Comparison of ENCODE assay signal across 8 cellular contexts in genomic region chr10:103276941-103277712, GRCh38. TPM values are rescaled to one million over a fixed set of nuclear protein-coding genes. Genes with fewer than 3 reads are reported as not detected.
A peak's percentile ranks its signal among the peaks of the same experiment; 100 is the strongest.
DNase-seq lines count a peak whose midpoint lies in the region; ATAC-seq and TF ChIP-seq lines count a peak whose summit lies in the region.

TSS of gene INA (plus strand) at chr10:103277138. CDS start at chr10:103277212, 74 bp downstream.

- H3K79me1 ChIP-seq in mesenchymal stem cell (replicated peaks; ENCODE audit: low read length, poor library complexity, severe bottlenecking): no peaks in the 10 kb centered on the region

- H3K27ac ChIP-seq in GM23338 (ENCODE audit: low read depth): no peak within 1 kb of the TSS
- H3K27ac ChIP-seq in mesenchymal stem cell (ENCODE audit: low read length, poor library complexity, severe bottlenecking): no peak within 1 kb of the TSS
- H3K27ac ChIP-seq in urinary bladder (ENCODE audit: low read depth): no peak within 1 kb of the TSS

- H3K18ac ChIP-seq in mesenchymal stem cell (ENCODE audit: low read depth in 1 of 2, low read length in 2 of 2): no peak within 1 kb of the TSS

- peak; percentile 65 for ATAC-seq in GM23338
- ATAC-seq in sciatic nerve: no peak

- H3K4me1 ChIP-seq in GM23338 (ENCODE audit: insufficient read depth) (peaks cover 27% of the 10 kb centered on the region), mesenchymal stem cell (ENCODE audit: control insufficient read depth, insufficient read depth, low read depth, low read length) (peaks cover 23% of the 10 kb centered on the region), urinary bladder (ENCODE audit: insufficient read depth) (no peaks in the 10 kb centered on the region)

- H3K4ac ChIP-seq in mesenchymal stem cell (ENCODE audit: low read depth in 1 of 2, low read length in 2 of 2): no peak within 1 kb of the TSS

- H2AFZ ChIP-seq in GM23338 (peak within 1 kb of the TSS; percentile 99), mesenchymal stem cell (ENCODE audit: low read depth, low read length) (peak within 1 kb of the TSS; percentile 55)

- no peaks in the 10 kb centered on the region; the same call in 2 of the 3 replicates for H3K9me3 Mint-ChIP-seq in GM23338

- no peak within 1 kb of the TSS for H2AK5ac ChIP-seq in mesenchymal stem cell (ENCODE audit: low read length, severe bottlenecking)

- peaks cover 19% of the 10 kb centered on the region for H4K20me1 ChIP-seq in GM23338 (replicated peaks; ENCODE audit: insufficient read depth)

- H2BK15ac ChIP-seq in mesenchymal stem cell (ENCODE audit: low read depth, poor library complexity, severe bottlenecking): peak within 1 kb of the TSS; percentile 14

- no peaks in the 10 kb centered on the region for H3K79me2 ChIP-seq in GM23338 (replicated peaks; ENCODE audit: insufficient read depth)

- H3K36me3 ChIP-seq in BJ (ENCODE audit: control insufficient read depth, insufficient read depth, low read length) (no peaks in the 10 kb centered on the region), GM23338 (ENCODE audit: insufficient read depth) (no peaks in the 10 kb centered on the region), mesenchymal stem cell (ENCODE audit: control insufficient read depth in 1 of 2, insufficient read depth in 2 of 2, low read depth in 1 of 2, low read length in 2 of 2) (peaks cover 3% of the 10 kb centered on the region in 2 experiments), urinary bladder (ENCODE audit: insufficient read depth) (no peaks in the 10 kb centered on the region)

- peak within 1 kb of the TSS; percentile 28 for H4K91ac ChIP-seq in mesenchymal stem cell (ENCODE audit: low read length)

- no peak within 1 kb of the TSS for H4K8ac ChIP-seq in mesenchymal stem cell (ENCODE audit: low read length)

- H2BK120ac ChIP-seq in mesenchymal stem cell (ENCODE audit: low read depth, low read length): no peak within 1 kb of the TSS

- H3K4me1 Mint-ChIP-seq in GM23338: peaks cover 26% of the 10 kb centered on the region

- WGBS in mesenchymal stem cell: 2% methylated on average over 89 of the region's 101 CpGs
- WGBS in urinary bladder: under 1% methylated on average over 101 of the region's 101 CpGs
- WGBS in lower leg skin, 2 donors: 1 to 3% methylated on average over 16 to 24 of the region's 101 CpGs

- peaks cover 13% of the 10 kb centered on the region for H3K27me3 ChIP-seq in BJ (ENCODE audit: control insufficient read depth, insufficient read depth, low read length)
- peaks cover 64% of the 10 kb centered on the region for H3K27me3 ChIP-seq in GM23338 (ENCODE audit: insufficient read depth)
- H3K27me3 ChIP-seq in mesenchymal stem cell (ENCODE audit: control insufficient read depth in 1 of 2, insufficient read depth in 1 of 2, low read length in 2 of 2): peaks cover 59 to 65% of the 10 kb centered on the region in 2 experiments

- H3K4me3 ChIP-seq in BJ (ENCODE audit: low read depth, low read length) (peak within 1 kb of the TSS; percentile 38), GM23338 (peak within 1 kb of the TSS; percentile 85), mesenchymal stem cell (ENCODE audit: insufficient read depth in 1 of 2, low read depth in 1 of 2, low read length in 2 of 2) (peak within 1 kb of the TSS; percentile 57 to 77), urinary bladder (ENCODE audit: low read depth, low read length) (peak within 1 kb of the TSS; percentile 11), lower leg skin (ENCODE audit: low read depth, poor library complexity, severe bottlenecking) (no peak within 1 kb of the TSS)

- H3K4me2 ChIP-seq in GM23338 (peak within 1 kb of the TSS; percentile 99), mesenchymal stem cell (ENCODE audit: low read length, poor library complexity, severe bottlenecking) (peak within 1 kb of the TSS; percentile 91)

- H3K9me2 ChIP-seq in GM23338 (ENCODE audit: insufficient read depth): no peaks in the 10 kb centered on the region

- DNase-seq in BJ (ENCODE audit: low read depth): no peak
- DNase-seq in GM23338 (ENCODE audit: low spot score): peak; percentile 88
- DNase-seq in RPMI8226: peak; percentile 62
- DNase-seq in cerebellar cortex (ENCODE audit: low spot score): peak; percentile 78
- DNase-seq in mesenchymal stem cell: peak; percentile 57
- DNase-seq in lower leg skin (ENCODE audit: low spot score in 2 of 2): no peak
- DNase-seq in sciatic nerve (ENCODE audit: low spot score): no peak

- no peak for TF ChIP-seq POLR2A in lower leg skin (IDR thresholded peaks at IDR 0.05)

- H2BK5ac ChIP-seq in mesenchymal stem cell (ENCODE audit: low read depth, low read length, poor library complexity, severe bottlenecking): no peak within 1 kb of the TSS

- peak within 1 kb of the TSS; percentile 40 for H3K9ac ChIP-seq in mesenchymal stem cell (ENCODE audit: low read length)

- peaks cover 27% of the 10 kb centered on the region for H3F3A ChIP-seq in GM23338 (replicated peaks; ENCODE audit: low read depth)

- H3K14ac ChIP-seq in mesenchymal stem cell (ENCODE audit: low read length in 2 of 2): no peak within 1 kb of the TSS

- H2BK12ac ChIP-seq in mesenchymal stem cell (ENCODE audit: low read length in 2 of 2): no peak within 1 kb of the TSS

- H3K27me3 Mint-ChIP-seq in GM23338 (ENCODE audit: insufficient read depth, low read depth, poor library complexity): peaks cover 55% of the 10 kb centered on the region

- intact Hi-C loops in lower leg skin (cut with DNase I; ENCODE audit: low total_unique reads): no loop called here
- intact Hi-C loops in sciatic nerve (cut with DNase I): no loop called here

- CTCF ChIA-PET in BJ (lab: Yijun Ruan, JAX): interaction anchor here (1.0 kb wide), 2 partner anchors 9 to 359 kb away, joined by 3 to 4 read pairs; partner anchors contain the start of gene CNNM2

- TF ChIP-seq CTCF in BJ (IDR thresholded peaks at IDR 0.05; ENCODE audit: insufficient read depth, low read depth, low read length) (no peak), GM23338 (conservative IDR thresholded peaks at IDR 0.05; ENCODE audit: low read depth in 2 of 2) (peak in 1 of 2 experiments; percentile 23; a peak in 1 of 4 replicates), lower leg skin (IDR thresholded peaks at IDR 0.05) (no peak)

- H3K9me3 ChIP-seq in mesenchymal stem cell (ENCODE audit: control insufficient read depth, low read length): no peaks in the 10 kb centered on the region

- POLR2A ChIA-PET in BJ (lab: Charles Lee): interaction anchor here (0.6 kb wide), 1 partner anchor 299 kb away, joined by 3 read pairs; no protein-coding TSS in a partner anchor

- H3K23ac ChIP-seq in mesenchymal stem cell (ENCODE audit: low read length in 2 of 2): peak within 1 kb of the TSS in 1 of 2 experiments; percentile 70

- no peak within 1 kb of the TSS for H3K27ac Mint-ChIP-seq in GM23338

- no peaks in the 10 kb centered on the region; the same call in 2 of the 3 replicates for H3K36me3 Mint-ChIP-seq in GM23338 (ENCODE audit: low read depth)

- peak within 1 kb of the TSS; percentile 62 for H3K4me3 Mint-ChIP-seq in GM23338

TF ChIP-seq in GM23338, 12 proteins besides CTCF, POLR2A, EP300 and RAD21:
- TF ChIP-seq CREB1 (CRISPR knock-in tag; IDR thresholded peaks at IDR 0.05; ENCODE audit: low read depth) (peak; percentile 31; the same call in 1 of the 2 replicates), POLR2AphosphoS5 (IDR thresholded peaks at IDR 0.05; ENCODE audit: low read depth) (peak; percentile 84), ETS1 (IDR thresholded peaks at IDR 0.05) (no peak), EZH2 (IDR thresholded peaks at IDR 0.05; ENCODE audit: low read depth, unreplicated experiment) (peak; percentile 19)

RNA-seq across cellular contexts. Expression of gene INA, which starts in this region (rescaled TPM):
- polyA plus RNA-seq in BJ (2011; rRNA removed): 8.5 and 9.4 TPM in 2 replicates
- 3.2 and 3.7 TPM in 2 replicates for polyA minus RNA-seq in BJ (2011; rRNA and poly(A)+ RNA removed)
- total RNA-seq in GM23338 (2014; rRNA removed; shearing (Covaris generic)): 25.1 and 26.1 TPM in 2 replicates
- polyA plus RNA-seq in GM23338 (2016; fragmentation: Nextera tagmentation; extraction: Ambion mirVana): 9.0 and 10.0 TPM in 2 replicates
- 1.1 TPM for polyA plus RNA-seq in mesenchymal stem cell (2013, experiment 1 of 2)
- 1.0 TPM for polyA plus RNA-seq in mesenchymal stem cell (2013, experiment 2 of 2)
- total RNA-seq in urinary bladder: 5.8 TPM
- polyA plus RNA-seq in urinary bladder: 2.4 TPM
- 1 to 10 TPM in 2 of 4 donors, under 1 TPM in 2; 0.30 to 2.5 (median 1.1) TPM for total RNA-seq in lower leg skin
- total RNA-seq in sciatic nerve: not detected

Comparison
In these comparisons a context has a peak if more than half of its experiments do, and no peak if none do; other contexts are left out.
1. DNase-seq: peak in GM23338 (single experiment), RPMI8226 (single experiment), cerebellar cortex (single experiment) and mesenchymal stem cell (single experiment); none in BJ (single experiment), lower leg skin (0 of 2) and sciatic nerve (single experiment).